In genomic region chr4:154549894-154550790, GRCh38 we compare ENCODE assay signal across 1 cellular context.
TF ChIP-seq lines count a peak whose summit lies in the region.

Gene PLRG1 (minus strand): TSS chr4:154550400. CDS start chr4:154550308, 92 bp downstream.

TF ChIP-seq in GM12878, 131 proteins besides CTCF, POLR2A, EP300 and RAD21 (continued from another document and continues in another):
- TF ChIP-seq JUNB (IDR thresholded peaks at IDR 0.05) (no peak), YY1 (IDR thresholded peaks at IDR 0.05; ENCODE audit: low read depth, low read length) (peak; percentile 59), CHD1 (IDR thresholded peaks at IDR 0.05; ENCODE audit: low read depth, low read length) (no peak), SMAD5 (IDR thresholded peaks at IDR 0.05; ENCODE audit: low read depth) (no peak; the same call in 1 of the 2 replicates), CHD4 (IDR thresholded peaks at IDR 0.05) (no peak), HDAC6 (IDR thresholded peaks at IDR 0.05; ENCODE audit: unreplicated experiment) (no peak), MLLT1 (IDR thresholded peaks at IDR 0.05) (peak; percentile 72), NFYA (IDR thresholded peaks at IDR 0.05; ENCODE audit: borderline replicate concordance, low read depth, low read length) (no peak), IRF3 (IDR thresholded peaks at IDR 0.05) (no peak), ZBED1 (IDR thresholded peaks at IDR 0.05; ENCODE audit: borderline replicate concordance) (0 out of 2 replicates have a peak, but pooled peaks have one; percentile 32), REST (IDR thresholded peaks at IDR 0.05; ENCODE audit: low read depth, low read length) (no peak), HCFC1 (IDR thresholded peaks at IDR 0.05; ENCODE audit: low read length) (peak; percentile 53), ZNF687 (IDR thresholded peaks at IDR 0.05) (peak; percentile 84), MEF2A (IDR thresholded peaks at IDR 0.05; ENCODE audit: insufficient read depth, low read depth, low read length) (no peak), SMAD1 (IDR thresholded peaks at IDR 0.05; ENCODE audit: low read depth, partially characterized antibody) (no peak), ZNF622 (IDR thresholded peaks at IDR 0.05) (no peak), ZNF207 (IDR thresholded peaks at IDR 0.05; ENCODE audit: borderline replicate concordance) (no peak), MAX (IDR thresholded peaks at IDR 0.05; ENCODE audit: low read depth, low read length) (peak; percentile 17; the same call in 1 of the 2 replicates), ZNF274 (IDR thresholded peaks at IDR 0.05; ENCODE audit: insufficient read depth, insufficient read length) (no peak), TAF1 (IDR thresholded peaks at IDR 0.05; ENCODE audit: borderline replicate concordance, low read depth, low read length) (peak; percentile 45; the same call in 1 of the 2 replicates), RELB (IDR thresholded peaks at IDR 0.05; ENCODE audit: low read depth) (peak; percentile 45; the same call in 1 of the 2 replicates), RELA (IDR thresholded peaks at IDR 0.05; ENCODE audit: borderline replicate concordance, partially characterized antibody) (no peak), ATF7 (IDR thresholded peaks at IDR 0.05; ENCODE audit: low read depth) (no peak), STAT1 (conservative IDR thresholded peaks at IDR 0.05) (no peak), HSF1 (IDR thresholded peaks at IDR 0.05; ENCODE audit: low read depth, low read length) (no peak), MTA3 (IDR thresholded peaks at IDR 0.05; ENCODE audit: borderline replicate concordance, low read length) (no peak), PML (IDR thresholded peaks at IDR 0.05; ENCODE audit: low read length) (peak; percentile 87), E2F8 (IDR thresholded peaks at IDR 0.05; ENCODE audit: low read depth, partially characterized antibody) (peak; percentile 54), NR2C2 (IDR thresholded peaks at IDR 0.05; ENCODE audit: borderline replicate concordance, control insufficient read depth, insufficient read length, low read depth) (no peak), ZZZ3 (IDR thresholded peaks at IDR 0.05; ENCODE audit: control insufficient read depth, insufficient read length, low read depth) (no peak), SP1 (IDR thresholded peaks at IDR 0.05; ENCODE audit: low read depth, low read length) (peak; percentile 13), RBBP5 (conservative IDR thresholded peaks at IDR 0.05) (no peak), SPI1 (IDR thresholded peaks at IDR 0.05; ENCODE audit: borderline replicate concordance, insufficient read depth, low read depth, low read length) (no peak), FOS (IDR thresholded peaks at IDR 0.05; ENCODE audit: borderline replicate concordance, extremely low read depth, insufficient read length) (no peak), STAT3 (IDR thresholded peaks at IDR 0.05; ENCODE audit: low read depth, low read length) (no peak), PKNOX1 (IDR thresholded peaks at IDR 0.05) (no peak), ZBTB4 (CRISPR knock-in tag; IDR thresholded peaks at IDR 0.05) (no peak)
